ENCODE assay signal across 20 cellular contexts in genomic region chr3:28149960-28150359, GRCh38.
DNase-seq lines count a peak whose midpoint lies in the region; ATAC-seq and TF ChIP-seq lines count a peak whose summit lies in the region.
"Had no signal": no experiment of that assay in that cellular context is flagged by ENCODE, and none has a peak within 500 bp of the region (broad histone marks: within the 10 kb centered on the region; RNA-seq: fewer than 3 reads in every experiment).

No MANE protein-coding gene starts in this region.

- H3K4me3 ChIP-seq in left ventricle myocardium inferior (no peak overlapping the region), heart left ventricle (no peak overlapping the region), colonic mucosa (no peak overlapping the region), mucosa of descending colon (no peak overlapping the region), Caco-2 (ENCODE audit: low read depth, low read length) (no peak overlapping the region)
- H3K4me3 ChIP-seq: A549, BLaER1 had no signal

- H3K27me3 Mint-ChIP-seq in Caco-2 (ENCODE audit: insufficient read depth, unreplicated experiment), result no peaks in the 10 kb centered on the region
- H3K27me3 Mint-ChIP-seq: CD4-positive, alpha-beta memory T cell; CD4-positive, CD25-positive, alpha-beta regulatory T cell; CD8-positive, alpha-beta memory T cell had no signal

- H3K27me3 ChIP-seq in left ventricle myocardium inferior (ENCODE audit: low read depth), result no peaks in the 10 kb centered on the region
- no peaks in the 10 kb centered on the region for H3K27me3 ChIP-seq in heart left ventricle
- no peaks in the 10 kb centered on the region for H3K27me3 ChIP-seq in colonic mucosa
- H3K27me3 ChIP-seq in Caco-2 (replicated peaks; ENCODE audit: control insufficient read depth, insufficient read depth, low read length), result no peaks in the 10 kb centered on the region
- H3K27me3 ChIP-seq: BE2C, BLaER1 had no signal

- CTCF ChIA-PET in Caco-2 (lab: Charles Lee), result no interaction called here

- H3K9me3 Mint-ChIP-seq in Caco-2 (ENCODE audit: unreplicated experiment), result no peaks in the 10 kb centered on the region
- H3K9me3 Mint-ChIP-seq: CD8-positive, alpha-beta memory T cell had no signal

- no peak for TF ChIP-seq CTCF in left ventricle myocardium inferior (IDR thresholded peaks at IDR 0.05; ENCODE audit: borderline replicate concordance)
- no peak for TF ChIP-seq CTCF in heart left ventricle (IDR thresholded peaks at IDR 0.05)
- TF ChIP-seq CTCF in colonic mucosa (IDR thresholded peaks at IDR 0.05), result no peak
- no peak for TF ChIP-seq CTCF in mucosa of descending colon (IDR thresholded peaks at IDR 0.05)
- no peak for TF ChIP-seq CTCF in Caco-2 (IDR thresholded peaks at IDR 0.05; ENCODE audit: insufficient read depth in 1 of 2, low read depth in 1 of 2, low read length in 1 of 2, severe bottlenecking in 1 of 2, unreplicated experiment in 1 of 2)

- POLR2A ChIA-PET in Caco-2 (lab: Charles Lee), result no interaction called here

- peaks cover 16% of the 10 kb centered on the region for H3K4me1 ChIP-seq in left ventricle myocardium inferior
- H3K4me1 ChIP-seq in heart left ventricle, result peaks cover 0 to 19% (median 8%) of the 10 kb centered on the region in 12 donors
- H3K4me1 ChIP-seq in colonic mucosa, result no peaks in the 10 kb centered on the region
- H3K4me1 ChIP-seq in mucosa of descending colon (ENCODE audit: low read depth), result peaks cover 6% of the 10 kb centered on the region
- H3K4me1 ChIP-seq in Caco-2, result no peaks in the 10 kb centered on the region
- H3K4me1 ChIP-seq: A549, BE2C had no signal

- no peaks in the 10 kb centered on the region for H3K36me3 ChIP-seq in left ventricle myocardium inferior
- no peaks in the 10 kb centered on the region for H3K36me3 ChIP-seq in heart left ventricle
- no peaks in the 10 kb centered on the region for H3K36me3 ChIP-seq in colonic mucosa
- no peaks in the 10 kb centered on the region for H3K36me3 ChIP-seq in mucosa of descending colon (ENCODE audit: low read depth)
- H3K36me3 ChIP-seq in Caco-2 (ENCODE audit: control insufficient read depth, insufficient read depth, low read length), result no peaks in the 10 kb centered on the region
- H3K36me3 ChIP-seq: BE2C, BLaER1 had no signal

- peak overlapping the region; percentile 78 for H3K27ac ChIP-seq in left ventricle myocardium inferior (replicated peaks)
- peak overlapping the region in 3 of 12 donors; percentile 0 to 12 (median 10) for H3K27ac ChIP-seq in heart left ventricle
- peak overlapping the region; percentile 56 for H3K27ac ChIP-seq in colonic mucosa
- H3K27ac ChIP-seq: 22Rv1, A549, BLaER1 had no signal

- H3K36me3 Mint-ChIP-seq in Caco-2 (ENCODE audit: insufficient read depth, unreplicated experiment), result no peaks in the 10 kb centered on the region
- H3K36me3 Mint-ChIP-seq: CD14-positive monocyte; CD4-positive, alpha-beta memory T cell; CD4-positive, CD25-positive, alpha-beta regulatory T cell had no signal

- H3K9me3 ChIP-seq in left ventricle myocardium inferior (replicated peaks), result peaks cover 13% of the 10 kb centered on the region
- H3K9me3 ChIP-seq in heart left ventricle, result peaks cover 0 to 14% (median 4%) of the 10 kb centered on the region in 12 donors
- H3K9me3 ChIP-seq in colonic mucosa, result no peaks in the 10 kb centered on the region
- peaks cover 6% of the 10 kb centered on the region for H3K9me3 ChIP-seq in mucosa of descending colon
- 0 out of 2 replicates have a peak, but pooled peaks cover 3% of the 10 kb centered on the region for H3K9me3 ChIP-seq in Caco-2
- H3K9me3 ChIP-seq: BE2C had no signal

- H3K27ac Mint-ChIP-seq in Caco-2 (ENCODE audit: unreplicated experiment), result no peak overlapping the region
- H3K27ac Mint-ChIP-seq: CD14-positive monocyte; CD4-positive, alpha-beta memory T cell; CD4-positive, CD25-positive, alpha-beta regulatory T cell; CD8-positive, alpha-beta memory T cell had no signal

- ATAC-seq in heart left ventricle (no peak), mucosa of descending colon (peak; percentile 88)
- ATAC-seq: A549 had no signal

- H3K4me3 Mint-ChIP-seq in Caco-2 (ENCODE audit: unreplicated experiment), result no peak overlapping the region
- H3K4me3 Mint-ChIP-seq: CD14-positive monocyte; CD4-positive, alpha-beta memory T cell; CD4-positive, CD25-positive, alpha-beta regulatory T cell; CD8-positive, alpha-beta memory T cell had no signal

- BruUV-seq in Caco-2 (replicated peaks; lab: Mats Ljungman, UMichigan), result no TSS peak

- DNase-seq in left ventricle myocardium inferior (no peak), heart left ventricle (no peak), colonic mucosa (no peak), mucosa of descending colon (peak in 1 of 3 donors; percentile 5), Caco-2 (no peak), SK-N-DZ (ENCODE audit: low spot score) (no peak)
- DNase-seq: ACHN; BE2C; C1 segment of cervical spinal cord; Calu3; CD4-positive, alpha-beta memory T cell; CD4-positive, CD25-positive, alpha-beta regulatory T cell; CD8-positive, alpha-beta memory T cell; COR-L47; DMS79 treated with DMSO at 0.1 percent for 48 hours; GF-D8 had no signal

- H3K9ac ChIP-seq in colonic mucosa (ENCODE audit: low read depth in 2 of 2, low read length in 2 of 2), result no peak overlapping the region
- H3K9ac ChIP-seq: BLaER1 had no signal

- no peak for TF ChIP-seq POLR2A in heart left ventricle (IDR thresholded peaks at IDR 0.05)

- intact Hi-C loops in left ventricle myocardium inferior (cut with micrococcal nuclease) (no loop called here), heart left ventricle (cut with DNase I) (no loop called here), colonic mucosa (cut with DNase I) (no loop called here), mucosa of descending colon (cut with DNase I, micrococcal nuclease) (no loop called here), Caco-2 (cut with micrococcal nuclease; ENCODE audit: unreplicated experiment) (no loop called here)

- no peaks in the 10 kb centered on the region for H3K4me1 Mint-ChIP-seq in Caco-2 (ENCODE audit: low read depth, unreplicated experiment)
